15 cellular contexts compared by ENCODE assay signal in genomic region chr6:12203001-12203400, GRCh38.
DNase-seq lines count a peak whose midpoint lies in the region; ATAC-seq and TF ChIP-seq lines count a peak whose summit lies in the region.
"Had no signal": no experiment of that assay in that cellular context is flagged by ENCODE, and none has a peak within 500 bp of the region (broad histone marks: within the 10 kb centered on the region; RNA-seq: fewer than 3 reads in every experiment).

No MANE protein-coding gene starts in this region.

- H4K8ac ChIP-seq in trophoblast cell (ENCODE audit: low read depth, low read length): no peak overlapping the region

- H3K4me3 ChIP-seq in H7 (ENCODE audit: insufficient read depth, low read depth, low read length) (no peak overlapping the region), ascending aorta (no peak overlapping the region), trophoblast cell (ENCODE audit: low read depth, low read length) (no peak overlapping the region), mucosa of descending colon (no peak overlapping the region)

- H2BK5ac ChIP-seq in trophoblast cell (ENCODE audit: low read depth, low read length, poor library complexity): no peak overlapping the region

- H4K91ac ChIP-seq in trophoblast cell (ENCODE audit: low read depth, low read length): no peak overlapping the region

- no peak for TF ChIP-seq CTCF in ascending aorta (IDR thresholded peaks at IDR 0.05)
- no peak for TF ChIP-seq CTCF in mucosa of descending colon (IDR thresholded peaks at IDR 0.05)

- DNase-seq in H7 (peak; percentile 22), ascending aorta (ENCODE audit: low spot score in 2 of 2) (no peak), iPS DF 4.7 (ENCODE audit: extremely low read depth, low spot score) (peak; percentile 36), trophoblast cell (peak in 1 of 2 donors; percentile 38), NCI-H82 treated with DMSO at 0.1 percent for 48 hours (lab: John Stamatoyannopoulos, UW; ENCODE audit: unreplicated experiment) (no peak), mucosa of descending colon (no peak)
- no peak for DNase-seq in activated CD4-positive, alpha-beta T cell treated with anti-CD3 and anti-CD28 coated beads for 48 hours
- DNase-seq: C1 segment of cervical spinal cord; cerebellar nuclear complex; naive thymus-derived CD4-positive, alpha-beta T cell; NCI-H1436; NCI-H748 treated with DMSO at 0.1 percent for 48 hours; SHP77 treated with DMSO at 0.1 percent for 48 hours had no signal

- WGBS in trophoblast cell (ENCODE audit: extremely low coverage, insufficient coverage, insufficient read length): no CpG with 5 or more reads among the region's 6 CpGs

- H3K4me1 ChIP-seq in ascending aorta (peaks cover 3 to 9% of the 10 kb centered on the region in 2 donors), trophoblast cell (ENCODE audit: control insufficient read depth in 1 of 2, insufficient read depth in 2 of 2, low read length in 2 of 2) (peaks cover 4 to 7% of the 10 kb centered on the region in 2 experiments), mucosa of descending colon (ENCODE audit: low read depth) (no peaks in the 10 kb centered on the region)

- ATAC-seq in GM21381 (IDR thresholded peaks at IDR 0.05; ENCODE audit: unreplicated experiment) (no peak), mucosa of descending colon (no peak)
- ATAC-seq: HCT116; naive thymus-derived CD4-positive, alpha-beta T cell had no signal

- H3K36me3 ChIP-seq in H7 (replicated peaks; ENCODE audit: control insufficient read depth, insufficient read depth, low read length): no peaks in the 10 kb centered on the region
- H3K36me3 ChIP-seq in ascending aorta: no peaks in the 10 kb centered on the region
- H3K36me3 ChIP-seq in trophoblast cell (ENCODE audit: control insufficient read depth in 1 of 2, insufficient read depth in 2 of 2, low read length in 2 of 2): no peaks in the 10 kb centered on the region
- no peaks in the 10 kb centered on the region for H3K36me3 ChIP-seq in mucosa of descending colon (ENCODE audit: low read depth)

- no peaks in the 10 kb centered on the region for H3K79me2 ChIP-seq in trophoblast cell (ENCODE audit: control insufficient read depth, insufficient read depth, low read length, poor library complexity)

- H3K9ac ChIP-seq in trophoblast cell (ENCODE audit: low read length): no peak overlapping the region

- no peak overlapping the region for H3K14ac ChIP-seq in trophoblast cell (ENCODE audit: low read length)

- no peak overlapping the region for H2AFZ ChIP-seq in trophoblast cell (ENCODE audit: insufficient read depth, low read length, poor library complexity)

- H2AK5ac ChIP-seq in trophoblast cell (ENCODE audit: low read length): no peak overlapping the region

- H3K23ac ChIP-seq in trophoblast cell (ENCODE audit: low read length): no peak overlapping the region

- H3K4me2 ChIP-seq in trophoblast cell (ENCODE audit: low read length): no peak overlapping the region

- intact Hi-C loops in ascending aorta (cut with DNase I) (no loop called here), mucosa of descending colon (cut with DNase I, micrococcal nuclease) (no loop called here)

- peaks cover 12% of the 10 kb centered on the region for H3K79me1 ChIP-seq in trophoblast cell (ENCODE audit: low read length)

- H3K9me3 ChIP-seq in ascending aorta: no peaks in the 10 kb centered on the region
- no peaks in the 10 kb centered on the region for H3K9me3 ChIP-seq in trophoblast cell (ENCODE audit: insufficient read depth, low read depth, low read length)
- H3K9me3 ChIP-seq in mucosa of descending colon: no peaks in the 10 kb centered on the region

- no peak overlapping the region for H4K12ac ChIP-seq in trophoblast cell (ENCODE audit: low read depth, low read length)

- H3K18ac ChIP-seq in trophoblast cell (ENCODE audit: low read length): no peak overlapping the region

- no peak overlapping the region for H2BK12ac ChIP-seq in trophoblast cell (ENCODE audit: low read length)

- H3K27ac ChIP-seq in ascending aorta: peak overlapping the region; percentile 53 to 57
- H3K27ac ChIP-seq in trophoblast cell (ENCODE audit: low read depth, low read length): peak overlapping the region; percentile 72

- H2BK120ac ChIP-seq in trophoblast cell (ENCODE audit: insufficient read depth, low read length, poor library complexity): peak overlapping the region; percentile 38

- H3K27me3 ChIP-seq in H7 (ENCODE audit: control insufficient read depth, insufficient read depth, low read length): no peaks in the 10 kb centered on the region
- H3K27me3 ChIP-seq in ascending aorta: no peaks in the 10 kb centered on the region
- H3K27me3 ChIP-seq in trophoblast cell (ENCODE audit: insufficient read depth, low read length): no peaks in the 10 kb centered on the region

- H3K4ac ChIP-seq in trophoblast cell (ENCODE audit: low read depth, low read length): no peak overlapping the region

Comparison
In these comparisons a context has a peak if more than half of its experiments do, and no peak if none do; other contexts are left out.
1. DNase-seq: peak in H7 (single experiment) and iPS DF 4.7 (single experiment); none in ascending aorta (0 of 2), activated CD4-positive, alpha-beta T cell treated with anti-CD3 and anti-CD28 coated beads for 48 hours (single experiment), NCI-H82 treated with DMSO at 0.1 percent for 48 hours (single experiment) and mucosa of descending colon (0 of 3).